In genomic region chr7:7562736-7563135, GRCh38 we compare ENCODE assay signal across 29 cellular contexts. TPM values are rescaled to one million over a fixed set of nuclear protein-coding genes. Genes with fewer than 3 reads are reported as not detected.
DNase-seq lines count a peak whose midpoint lies in the region; ATAC-seq, FAIRE-seq and TF ChIP-seq lines count a peak whose summit lies in the region.
"Had no signal": no experiment of that assay in that cellular context is flagged by ENCODE, and none has a peak within 500 bp of the region (broad histone marks: within the 10 kb centered on the region; RNA-seq: fewer than 3 reads in every experiment).

No MANE protein-coding gene starts in this region.

- peaks cover 0 to 34% (median 9%) of the 10 kb centered on the region in 4 donors for H3K4me1 ChIP-seq in right lobe of liver
- H3K4me1 ChIP-seq in HepG2 (ENCODE audit: insufficient read depth, low read length) = peaks cover 17% of the 10 kb centered on the region
- peaks cover 33% of the 10 kb centered on the region for H3K4me1 ChIP-seq in body of pancreas
- H3K4me1 ChIP-seq in hepatocyte (ENCODE audit: insufficient read depth) = peaks cover 23% of the 10 kb centered on the region
- H3K4me1 ChIP-seq in suprapubic skin = peaks cover 44% of the 10 kb centered on the region

- H3K9me3 ChIP-seq in right lobe of liver (no peaks in the 10 kb centered on the region), HepG2 (ENCODE audit: low read length) (no peaks in the 10 kb centered on the region), body of pancreas (no peaks in the 10 kb centered on the region), hepatocyte (ENCODE audit: low read depth) (peaks cover 7% of the 10 kb centered on the region), suprapubic skin (no peaks in the 10 kb centered on the region)
- H3K9me3 ChIP-seq: vagina had no signal

- H2AFZ ChIP-seq in HepG2 (ENCODE audit: low read length) (no peak overlapping the region), hepatocyte (no peak overlapping the region)
- H2AFZ ChIP-seq: GM23338 had no signal

- H4K20me1 ChIP-seq in HepG2 (ENCODE audit: insufficient read depth, low read length) (no peaks in the 10 kb centered on the region), hepatocyte (ENCODE audit: insufficient read depth, poor library complexity, severe bottlenecking) (no peaks in the 10 kb centered on the region)

- no peak for DNase-seq in right lobe of liver
- no peak for DNase-seq in HepG2 (ENCODE audit: low spot score)
- DNase-seq in body of pancreas = no peak
- peak; percentile 21 for DNase-seq in hepatocyte (ENCODE audit: low spot score)
- no peak for DNase-seq in suprapubic skin (ENCODE audit: low spot score in 2 of 2)
- no peak for DNase-seq in AML-193 (lab: John Stamatoyannopoulos, UW)
- no peak for DNase-seq in effector CD8-positive, alpha-beta T cell (lab: John Stamatoyannopoulos, UW)
- DNase-seq: activated CD4-positive, alpha-beta memory T cell treated with anti-CD3 and anti-CD28 coated beads, Interleukin-2, amount 10 ng/mL, durations not matched to agents 7 days and 5 days; activated CD4-positive, CD25-positive, alpha-beta regulatory T cell; activated gamma-delta T cell treated with Interleukin-2 at 50 U/mL for 16 hours; activated T-cell treated with anti-CD3 and anti-CD28 coated beads for 4 hours; amygdala; CD4-positive, CD25-positive, alpha-beta regulatory T cell; effector memory CD8-positive, alpha-beta T cell; GDM1; hippocampal formation; NCI-H2029; NCI-H510A; stimulated activated CD8-positive, alpha-beta memory T cell treated with anti-CD3 and anti-CD28 coated beads, Interleukin-4, amount 100 ng/mL, for 48 hours; substantia nigra had no signal

- no peak for FAIRE-seq in HepG2 (lab: Jason Lieb, UNC)
- FAIRE-seq: A204.1, GM12878, islet of Langerhans, RCC 7860 had no signal

- POLR2A ChIA-PET in HepG2 (lab: Yijun Ruan, JAX) = no interaction called here

- in situ Hi-C loops in HepG2 (cut with HindIII; ENCODE audit: extremely low pct_ligation_motif_present, low pct_unique_long_range_greater_than_20kb) = no loop called here

- ATAC-seq in right lobe of liver (no peak), HepG2 (no peak), body of pancreas (no peak), GM18519 (IDR thresholded peaks at IDR 0.05; ENCODE audit: low FRiP score, unreplicated experiment) (no peak)
- ATAC-seq: effector memory CD8-positive, alpha-beta T cell; GM12878; GM23338 had no signal

- H3K79me2 ChIP-seq in HepG2 (ENCODE audit: insufficient read depth, low read length) = peaks cover 2% of the 10 kb centered on the region
- peaks cover 5% of the 10 kb centered on the region for H3K79me2 ChIP-seq in hepatocyte

- H3K9ac ChIP-seq in HepG2 (ENCODE audit: insufficient read depth, low read depth, low read length) = no peak overlapping the region

- no TSS peak for BruUV-seq in HepG2 (replicated peaks; lab: Mats Ljungman, UMichigan)

- TF ChIP-seq CTCF in right lobe of liver (IDR thresholded peaks at IDR 0.05) (no peak), HepG2 (CRISPR knock-in tag; IDR thresholded peaks at IDR 0.05) (no peak), body of pancreas (IDR thresholded peaks at IDR 0.05) (no peak), hepatocyte (IDR thresholded peaks at IDR 0.05; ENCODE audit: poor library complexity) (no peak), suprapubic skin (IDR thresholded peaks at IDR 0.05) (no peak)

- 58% methylated on average over 3 of the region's 3 CpGs for WGBS in right lobe of liver (ENCODE audit: insufficient coverage, low coverage, low lambda C conversion rate, missing lambda C conversion rate)
- WGBS in HepG2 (ENCODE audit: low lambda C conversion rate) = 95% methylated on average over 3 of the region's 3 CpGs
- 76 to 78% methylated on average over 3 of the region's 3 CpGs for WGBS in body of pancreas, 2 donors
- 78% methylated on average over 3 of the region's 3 CpGs for WGBS in hepatocyte (ENCODE audit: low lambda C conversion rate, missing lambda C conversion rate)
- WGBS in suprapubic skin = 60% methylated on average over 3 of the region's 3 CpGs

- no peak overlapping the region for H3K4me2 ChIP-seq in HepG2 (ENCODE audit: low read depth, low read length)
- no peak overlapping the region for H3K4me2 ChIP-seq in hepatocyte
- H3K4me2 ChIP-seq: GM23338 had no signal

- CTCF ChIA-PET in HepG2 (lab: Yijun Ruan, JAX; ENCODE audit: low intra/inter-chr PET ratio, low total read pairs) = no interaction called here

- no peaks in the 10 kb centered on the region for H3K9me2 ChIP-seq in hepatocyte (replicated peaks; ENCODE audit: insufficient read depth)

- H3K4me3 ChIP-seq in right lobe of liver (no peak overlapping the region), HepG2 (replicated peaks in 1 of 3; ENCODE audit: insufficient read depth in 1 of 3, low read depth in 2 of 3, low read length in 3 of 3) (no peak overlapping the region), body of pancreas (no peak overlapping the region), hepatocyte (no peak overlapping the region), suprapubic skin (no peak overlapping the region)
- H3K4me3 ChIP-seq: GM12878, GM23338, SK-N-MC, vagina had no signal

- H3K27me3 ChIP-seq in right lobe of liver = no peaks in the 10 kb centered on the region
- no peaks in the 10 kb centered on the region for H3K27me3 ChIP-seq in HepG2 (ENCODE audit: control insufficient read depth in 1 of 2, insufficient read depth in 2 of 2, low read length in 2 of 2)
- H3K27me3 ChIP-seq in body of pancreas = no peaks in the 10 kb centered on the region
- no peaks in the 10 kb centered on the region for H3K27me3 ChIP-seq in hepatocyte
- no peaks in the 10 kb centered on the region for H3K27me3 ChIP-seq in suprapubic skin
- H3K27me3 ChIP-seq: vagina had no signal

- no peak for TF ChIP-seq EP300 in HepG2 (IDR thresholded peaks at IDR 0.05; ENCODE audit: low read depth in 2 of 2, low read length in 2 of 2)
- TF ChIP-seq EP300 in HepG2 (CRISPR knock-in tag; IDR thresholded peaks at IDR 0.05; ENCODE audit: borderline replicate concordance) = no peak
- TF ChIP-seq EP300 in suprapubic skin (IDR thresholded peaks at IDR 0.05) = no peak

- intact Hi-C loops in right lobe of liver (cut with DNase I) = no loop called here
- intact Hi-C loops in HepG2 (cut with micrococcal nuclease; ENCODE audit: unreplicated experiment) = no loop called here
- intact Hi-C loops in body of pancreas (cut with DNase I) = no loop called here

- TF ChIP-seq POLR2A in right lobe of liver (IDR thresholded peaks at IDR 0.05) (no peak), HepG2 (IDR thresholded peaks at IDR 0.05; ENCODE audit: insufficient read depth in 1 of 2, low read depth in 2 of 2, low read length in 2 of 2) (no peak), body of pancreas (IDR thresholded peaks at IDR 0.05) (no peak), suprapubic skin (IDR thresholded peaks at IDR 0.05) (no peak)

- H3K36me3 ChIP-seq in right lobe of liver (no peaks in the 10 kb centered on the region), HepG2 (replicated peaks in 1 of 2; ENCODE audit: control insufficient read depth in 1 of 2, insufficient read depth in 2 of 2, low read length in 2 of 2) (no peaks in the 10 kb centered on the region), body of pancreas (replicated peaks in 1 of 2; ENCODE audit: insufficient read depth in 1 of 2, low read depth in 2 of 2) (no peaks in the 10 kb centered on the region), hepatocyte (replicated peaks; ENCODE audit: insufficient read depth, low read depth) (no peaks in the 10 kb centered on the region), suprapubic skin (no peaks in the 10 kb centered on the region)
- H3K36me3 ChIP-seq: vagina had no signal

- H3K27ac ChIP-seq in right lobe of liver = peak overlapping the region in 2 of 3 donors; percentile 27 to 39
- H3K27ac ChIP-seq in HepG2 (ENCODE audit: extremely low read length, insufficient read depth, low read length) = no peak overlapping the region
- peak overlapping the region; percentile 1 to 37 (median 25) for H3K27ac ChIP-seq in body of pancreas
- peak overlapping the region; percentile 86 for H3K27ac ChIP-seq in hepatocyte
- H3K27ac ChIP-seq in suprapubic skin = peak overlapping the region; percentile 78
- H3K27ac ChIP-seq: SK-N-MC, vagina had no signal

- TF ChIP-seq RAD21 in HepG2 (CRISPR knock-in tag; IDR thresholded peaks at IDR 0.05) = no peak

RNA-seq across cellular contexts. Expression of gene MIOS, which starts 3.9 kb away (rescaled TPM):
- 10 to 100 TPM; 14.1 to 21.3 (median 18.6) TPM for total RNA-seq in right lobe of liver
- 33.5 and 36.2 TPM in 2 replicates for total RNA-seq in HepG2 (2016; rRNA removed; fragmentation: Illumina TruSeq; extraction: Trizol)
- 11.4 and 12.2 TPM in 2 replicates for total RNA-seq in HepG2 (2016; cell fraction: cytosol; rRNA removed; fragmentation: Illumina TruSeq; extraction: Trizol; ENCODE audit: low read depth)
- 31.5 and 33.8 TPM in 2 replicates for total RNA-seq in HepG2 (2016; cell fraction: insoluble cytoplasmic fraction; rRNA removed; fragmentation: Illumina TruSeq; extraction: Trizol)
- 18.8 and 19.9 TPM in 2 replicates for total RNA-seq in HepG2 (2016; cell fraction: membrane; rRNA removed; fragmentation: Illumina TruSeq; extraction: Trizol)
- 39.3 and 42.7 TPM in 2 replicates for total RNA-seq in HepG2 (2016; cell fraction: nucleus; rRNA removed; fragmentation: Illumina TruSeq; extraction: Trizol)
- polyA plus RNA-seq in HepG2 (2011; rRNA removed) = 11.8 and 15.2 TPM in 2 replicates
- 5.7 and 8.9 TPM in 2 replicates for polyA plus RNA-seq in HepG2 (2011; cell fraction: cytosol; rRNA removed)
- 8.6 and 10.4 TPM in 2 replicates for polyA plus RNA-seq in HepG2 (2011; cell fraction: nucleus; rRNA removed)
- 9.7 and 10.5 TPM in 2 replicates for polyA plus RNA-seq in HepG2 (2012)
- polyA plus RNA-seq in HepG2 (2016; cell fraction: cytosol; fragmentation: Illumina TruSeq; extraction: Trizol; ENCODE audit: low read depth) = 6.4 and 7.1 TPM in 2 replicates
- polyA plus RNA-seq in HepG2 (2016; cell fraction: insoluble cytoplasmic fraction; fragmentation: Illumina TruSeq; extraction: Trizol; ENCODE audit: low read depth) = 19.7 and 23.4 TPM in 2 replicates
- 7.5 and 8.1 TPM in 2 replicates for polyA plus RNA-seq in HepG2 (2016; cell fraction: membrane; fragmentation: Illumina TruSeq; extraction: Trizol; ENCODE audit: low read depth)
- polyA plus RNA-seq in HepG2 (2016; cell fraction: nucleus; fragmentation: Illumina TruSeq; extraction: Trizol; ENCODE audit: insufficient read depth, low read depth) = 24.2 and 27.0 TPM in 2 replicates
- 8.8 and 16.3 TPM in 2 replicates for polyA minus RNA-seq in HepG2 (2011; rRNA and poly(A)+ RNA removed; ENCODE audit: low replicate concordance)
- 9.5 and 13.8 TPM in 2 replicates for polyA minus RNA-seq in HepG2 (2011; cell fraction: cytosol; rRNA and poly(A)+ RNA removed)
- 78.3 and 78.4 TPM in 2 replicates for polyA minus RNA-seq in HepG2 (2011; cell fraction: nucleus; rRNA and poly(A)+ RNA removed)
- total RNA-seq in body of pancreas = 10 to 100 TPM; 42.5 to 44.6 TPM
- total RNA-seq in hepatocyte = 48.0 and 50.8 TPM in 2 replicates
- polyA plus RNA-seq in hepatocyte = 22.9 and 24.0 TPM in 2 replicates
- 10 to 100 TPM; 45.1 to 65.8 (median 55.7) TPM for total RNA-seq in suprapubic skin

RNA-seq across cellular contexts. Expression of gene COL28A1, which starts 27.1 kb away (rescaled TPM):
- total RNA-seq in right lobe of liver (under 1 TPM in 4 of 6 experiments, not detected in 2; 0.07 to 0.51 (median 0.34) TPM), HepG2 (2016; rRNA removed; fragmentation: Illumina TruSeq; extraction: Trizol) (0.07 TPM in 1 of 2 replicates, not detected in the other), body of pancreas (10 to 100 TPM; 13.8 to 16.9 TPM), hepatocyte (0.47 and 1.1 TPM in 2 replicates), suprapubic skin (1 to 10 TPM in 3 of 4 donors, under 1 TPM in 1; 0.85 to 2.9 (median 2.0) TPM)
- not detected in 2 replicates for total RNA-seq in HepG2 (2016; cell fraction: cytosol; rRNA removed; fragmentation: Illumina TruSeq; extraction: Trizol; ENCODE audit: low read depth)
- 0.04 TPM in 1 of 2 replicates, not detected in the other for total RNA-seq in HepG2 (2016; cell fraction: insoluble cytoplasmic fraction; rRNA removed; fragmentation: Illumina TruSeq; extraction: Trizol)
- not detected in 2 replicates for total RNA-seq in HepG2 (2016; cell fraction: membrane; rRNA removed; fragmentation: Illumina TruSeq; extraction: Trizol)
- total RNA-seq in HepG2 (2016; cell fraction: nucleus; rRNA removed; fragmentation: Illumina TruSeq; extraction: Trizol) = 0.19 and 0.25 TPM in 2 replicates
- polyA plus RNA-seq in HepG2 (2011; rRNA removed) (0.07 and 0.15 TPM in 2 replicates), hepatocyte (0.28 and 0.32 TPM in 2 replicates)
- 0.03 TPM in 1 of 2 replicates, not detected in the other for polyA plus RNA-seq in HepG2 (2011; cell fraction: cytosol; rRNA removed)
- 0.61 and 0.79 TPM in 2 replicates for polyA plus RNA-seq in HepG2 (2011; cell fraction: nucleus; rRNA removed)
- polyA plus RNA-seq in HepG2 (2012) = 0.08 and 0.13 TPM in 2 replicates
- not detected in 2 replicates for polyA plus RNA-seq in HepG2 (2016; cell fraction: cytosol; fragmentation: Illumina TruSeq; extraction: Trizol; ENCODE audit: low read depth)
- not detected in 2 replicates for polyA plus RNA-seq in HepG2 (2016; cell fraction: insoluble cytoplasmic fraction; fragmentation: Illumina TruSeq; extraction: Trizol; ENCODE audit: low read depth)
- not detected in 2 replicates for polyA plus RNA-seq in HepG2 (2016; cell fraction: membrane; fragmentation: Illumina TruSeq; extraction: Trizol; ENCODE audit: low read depth)
- polyA plus RNA-seq in HepG2 (2016; cell fraction: nucleus; fragmentation: Illumina TruSeq; extraction: Trizol; ENCODE audit: insufficient read depth, low read depth) = 0.11 and 0.25 TPM in 2 replicates
- not detected in 2 replicates for polyA minus RNA-seq in HepG2 (2011; rRNA and poly(A)+ RNA removed; ENCODE audit: low replicate concordance)
- polyA minus RNA-seq in HepG2 (2011; cell fraction: cytosol; rRNA and poly(A)+ RNA removed) = not detected in 2 replicates
- polyA minus RNA-seq in HepG2 (2011; cell fraction: nucleus; rRNA and poly(A)+ RNA removed) = 0.37 and 0.39 TPM in 2 replicates
- total RNA-seq: activated CD4-positive, alpha-beta memory T cell treated with anti-CD3 and anti-CD28 coated beads, Interleukin-2, amount 10 ng/mL, durations not matched to agents 7 days and 5 days; GM12878; T-helper 2 cell treated with Interferon-gamma antibody and Interleukin-4, amounts not matched to agents 100 ng/mL and 5 ng/mL, for 36 hours had no signal
- polyA plus RNA-seq: CD4-positive, CD25-positive, alpha-beta regulatory T cell had no signal
